In the genomic region with DNA sequence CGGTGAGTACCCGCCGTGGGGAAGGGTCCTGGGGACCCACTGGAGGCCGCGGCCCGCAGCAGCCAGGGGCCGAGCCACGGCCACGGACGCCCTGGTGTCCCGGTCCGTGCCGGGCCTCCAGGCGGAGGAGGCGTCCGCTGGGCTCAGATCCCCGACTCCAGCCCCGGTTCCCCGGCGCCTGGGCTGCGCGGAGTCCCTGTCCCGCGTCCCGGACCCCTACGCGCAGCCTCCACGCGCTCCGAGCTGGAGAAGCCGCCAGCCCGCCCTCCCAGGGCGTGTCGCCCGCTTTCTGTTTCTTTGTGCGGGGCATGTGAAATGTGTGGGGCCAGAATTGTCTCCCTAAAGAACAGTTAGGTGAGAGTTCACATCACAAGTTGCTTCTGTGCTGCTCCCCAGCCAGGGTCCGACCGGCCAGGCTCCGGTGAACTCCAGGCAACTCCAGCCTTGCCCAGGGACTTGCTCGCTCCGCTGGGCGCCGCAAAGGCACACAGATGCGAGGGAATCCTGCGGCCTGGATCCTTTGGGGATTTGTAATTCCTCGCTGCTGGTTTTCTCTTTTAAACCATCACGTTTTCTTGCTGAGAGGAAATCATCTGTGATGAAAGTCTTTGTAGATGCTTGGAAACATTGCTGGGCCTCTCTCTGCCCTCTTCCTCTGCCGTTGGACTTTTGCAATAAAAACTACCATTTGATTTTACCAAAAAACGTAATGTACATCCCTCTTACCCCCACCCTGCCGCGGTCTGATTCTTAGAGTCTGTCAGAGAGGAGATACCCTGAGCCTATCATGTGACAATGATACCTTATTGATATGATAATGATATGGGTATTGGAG, we compare ENCODE assay signal across 8 cellular contexts. TPM values are rescaled to one million over a fixed set of nuclear protein-coding genes. Genes with fewer than 3 reads are reported as not detected.
A peak's percentile ranks its signal among the peaks of the same experiment; 100 is the strongest.
DNase-seq lines count a peak whose midpoint lies in the region; ATAC-seq and TF ChIP-seq lines count a peak whose summit lies in the region.

No MANE protein-coding gene starts in this region.

- DNase-seq in GM12865 (ENCODE audit: low read depth), result peak; percentile 48
- peak; percentile 34 for DNase-seq in HEK293T (ENCODE audit: extremely low spot score)
- DNase-seq in NAMALWA (ENCODE audit: low spot score), result peak; percentile 37
- DNase-seq in activated naive CD8-positive, alpha-beta T cell treated with anti-CD3 and anti-CD28 coated beads, Interleukin-2, amount 10 ng/mL, durations not matched to agents 7 days and 5 days, result peak; percentile 72
- DNase-seq in right cardiac atrium, result peak; percentile 53 to 82 (median 80)
- no peak for DNase-seq in sigmoid colon
- no peak for DNase-seq in NCI-H82 (lab: John Stamatoyannopoulos, UW)
- DNase-seq in PC-3, result no peak

- no peak overlapping the region for H3K9ac ChIP-seq in PC-3 (ENCODE audit: low read length)

- POLR2A ChIA-PET in HEK293T (lab: Yijun Ruan, JAX), result interaction anchor here (0.8 to 1.4 kb wide), 4 partner anchors 13 to 45 kb away, joined by 3 to 4 read pairs (median 4); no protein-coding TSS in a partner anchor
- POLR2A ChIA-PET in activated naive CD8-positive, alpha-beta T cell treated with anti-CD3 and anti-CD28 coated beads, Interleukin-2, amount 10 ng/mL, durations not matched to agents 7 days and 5 days (lab: Charles Lee), result interaction anchor here (1.5 to 2.5 kb wide), 2 partner anchors 106 to 119 kb away, joined by 4 to 21 read pairs; no protein-coding TSS in a partner anchor
- POLR2A ChIA-PET in PC-3 (lab: Charles Lee; ENCODE audit: unreplicated experiment), result no interaction called here

- peaks cover 2% of the 10 kb centered on the region for H3K9me3 Mint-ChIP-seq in activated naive CD8-positive, alpha-beta T cell treated with anti-CD3 and anti-CD28 coated beads, Interleukin-2, amount 10 ng/mL, durations not matched to agents 7 days and 5 days

- no peaks in the 10 kb centered on the region for H3K9me3 ChIP-seq in right cardiac atrium (ENCODE audit: control insufficient read depth, low read length)
- no peaks in the 10 kb centered on the region for H3K9me3 ChIP-seq in sigmoid colon
- no peaks in the 10 kb centered on the region for H3K9me3 ChIP-seq in PC-3 (ENCODE audit: low read length)

- peak overlapping the region; percentile 97 for H3K4me3 Mint-ChIP-seq in activated naive CD8-positive, alpha-beta T cell treated with anti-CD3 and anti-CD28 coated beads, Interleukin-2, amount 10 ng/mL, durations not matched to agents 7 days and 5 days

- H3K27me3 ChIP-seq in right cardiac atrium (ENCODE audit: control insufficient read depth, insufficient read depth), result no peaks in the 10 kb centered on the region
- H3K27me3 ChIP-seq in sigmoid colon, result no peaks in the 10 kb centered on the region
- peaks cover 68% of the 10 kb centered on the region for H3K27me3 ChIP-seq in PC-3 (ENCODE audit: low read length)

- no TSS peak for BruUV-seq in PC-3 (replicated peaks; lab: Mats Ljungman, UMichigan)

- intact Hi-C loops in right cardiac atrium (cut with DNase I) (no loop called here), sigmoid colon (cut with DNase I) (loop anchor here (2.0 to 10.0 kb wide), 3 partner anchors 48 to 728 kb away; partner anchors contain the start of gene MAP3K2), PC-3 (cut with micrococcal nuclease) (no loop called here)

- H3K36me3 ChIP-seq in sigmoid colon (no peaks in the 10 kb centered on the region), PC-3 (ENCODE audit: low read depth, low read length) (no peaks in the 10 kb centered on the region)

- no peak for TF ChIP-seq POLR2A in sigmoid colon (IDR thresholded peaks at IDR 0.05)

- peak overlapping the region; percentile 97 for H3K27ac Mint-ChIP-seq in activated naive CD8-positive, alpha-beta T cell treated with anti-CD3 and anti-CD28 coated beads, Interleukin-2, amount 10 ng/mL, durations not matched to agents 7 days and 5 days

- no peaks in the 10 kb centered on the region for H3K79me2 ChIP-seq in PC-3 (ENCODE audit: low read length)

- peak; percentile 27 for ATAC-seq in activated naive CD8-positive, alpha-beta T cell treated with anti-CD3 and anti-CD28 coated beads, Interleukin-2, amount 10 ng/mL, durations not matched to agents 7 days and 5 days (ENCODE audit: low read depth)
- peak; percentile 58 to 68 for ATAC-seq in right cardiac atrium
- no peak for ATAC-seq in PC-3

- no peak overlapping the region for H2AFZ ChIP-seq in PC-3 (ENCODE audit: low read length)

- no peaks in the 10 kb centered on the region for H3F3A ChIP-seq in PC-3 (ENCODE audit: low read length, unreplicated experiment)

- no peaks in the 10 kb centered on the region for H3K9me2 ChIP-seq in PC-3 (replicated peaks; ENCODE audit: low read length)

- 3% methylated on average over 51 of the region's 51 CpGs for WGBS in right cardiac atrium
- WGBS in sigmoid colon, 2 donors, result 5 to 15% methylated on average over 51 of the region's 51 CpGs

- peaks cover 44% of the 10 kb centered on the region for H3K4me1 Mint-ChIP-seq in activated naive CD8-positive, alpha-beta T cell treated with anti-CD3 and anti-CD28 coated beads, Interleukin-2, amount 10 ng/mL, durations not matched to agents 7 days and 5 days

- no peaks in the 10 kb centered on the region for H4K20me1 ChIP-seq in PC-3 (ENCODE audit: low read length)

- H3K36me3 Mint-ChIP-seq in activated naive CD8-positive, alpha-beta T cell treated with anti-CD3 and anti-CD28 coated beads, Interleukin-2, amount 10 ng/mL, durations not matched to agents 7 days and 5 days, result peaks cover 21% of the 10 kb centered on the region

- H3K27ac ChIP-seq in right cardiac atrium (ENCODE audit: low read length) (peak overlapping the region; percentile 97), sigmoid colon (peak overlapping the region; percentile 94 to 99 (median 99)), PC-3 (ENCODE audit: low read length) (no peak overlapping the region)

- H3K4me3 ChIP-seq in GM12865 (ENCODE audit: low read depth, low read length) (peak overlapping the region; percentile 68), right cardiac atrium (ENCODE audit: low read length) (peak overlapping the region; percentile 89), sigmoid colon (peak overlapping the region; percentile 69 to 88 (median 86)), PC-3 (ENCODE audit: low read length) (no peak overlapping the region)

- TF ChIP-seq CTCF in GM12865 (IDR thresholded peaks at IDR 0.05; ENCODE audit: insufficient read depth, low read depth, low read length, missing control alignments) (no peak), sigmoid colon (IDR thresholded peaks at IDR 0.05) (no peak), PC-3 (conservative IDR thresholded peaks at IDR 0.05; ENCODE audit: low read depth, low read length) (no peak)

- no peaks in the 10 kb centered on the region for H3K27me3 Mint-ChIP-seq in activated naive CD8-positive, alpha-beta T cell treated with anti-CD3 and anti-CD28 coated beads, Interleukin-2, amount 10 ng/mL, durations not matched to agents 7 days and 5 days

- peaks cover 17% of the 10 kb centered on the region for H3K4me1 ChIP-seq in right cardiac atrium (ENCODE audit: control insufficient read depth, insufficient read depth, low read length)
- H3K4me1 ChIP-seq in sigmoid colon, result peaks cover 0 to 60% (median 55%) of the 10 kb centered on the region in 4 donors
- no peaks in the 10 kb centered on the region for H3K4me1 ChIP-seq in PC-3 (ENCODE audit: insufficient read depth, low read length)

- no peak overlapping the region for H3K4me2 ChIP-seq in PC-3 (ENCODE audit: low read length)

- CTCF ChIA-PET in HEK293T (lab: Yijun Ruan, JAX), result interaction anchor here (1.8 kb wide), 1 partner anchor 121 kb away, joined by 5 read pairs; no protein-coding TSS in a partner anchor
- CTCF ChIA-PET in PC-3 (lab: Charles Lee), result no interaction called here

- no peak for TF ChIP-seq EP300 in sigmoid colon (IDR thresholded peaks at IDR 0.05)

TF ChIP-seq in HEK293T, 16 proteins besides CTCF, POLR2A, EP300 and RAD21:
- TF ChIP-seq CTBP1 (IDR thresholded peaks at IDR 0.05; ENCODE audit: borderline replicate concordance) (no peak), SUZ12 (IDR thresholded peaks at IDR 0.05) (no peak), FOXK2 (IDR thresholded peaks at IDR 0.05) (no peak)
TF ChIP-seq in HEK293T: peak in this region for 0.

RNA-seq across cellular contexts. Expression of gene GYPC, which starts 0.6 kb away (rescaled TPM):
- 100 to 1,000 TPM; 132 to 137 TPM for total RNA-seq in activated naive CD8-positive, alpha-beta T cell treated with anti-CD3 and anti-CD28 coated beads, Interleukin-2, amount 10 ng/mL, durations not matched to agents 7 days and 5 days
- total RNA-seq in right cardiac atrium, result 10 to 100 TPM; 83.2 to 98.1 (median 88.3) TPM
- polyA plus RNA-seq in right cardiac atrium, result 113 TPM
- total RNA-seq in sigmoid colon, result 100 to 1,000 TPM in 3 of 4 donors, 10 to 100 TPM in 1; 93.5 to 123 (median 113) TPM
- 10 to 100 TPM; 18.0 to 93.7 (median 66.8) TPM for polyA plus RNA-seq in sigmoid colon
- not detected in 2 replicates for total RNA-seq in PC-3 (2014; rRNA removed)

Comparison
In these comparisons a context has a peak if more than half of its experiments do, and no peak if none do; other contexts are left out.
1. DNase-seq: peak in GM12865 (single experiment), HEK293T (single experiment), NAMALWA (single experiment), activated naive CD8-positive, alpha-beta T cell treated with anti-CD3 and anti-CD28 coated beads, Interleukin-2, amount 10 ng/mL, durations not matched to agents 7 days and 5 days (single experiment) and right cardiac atrium (3 of 3); none in sigmoid colon (single experiment), NCI-H82 (single experiment) and PC-3 (single experiment).
2. RNA of gene GYPC, which starts 0.6 kb away (total RNA-seq): 132 to 137 TPM in activated naive CD8-positive, alpha-beta T cell treated with anti-CD3 and anti-CD28 coated beads, Interleukin-2, amount 10 ng/mL, durations not matched to agents 7 days and 5 days, 93.5 to 123 TPM in sigmoid colon and 83.2 to 98.1 TPM in right cardiac atrium; not detected in PC-3; every median in the first group is over 10 times any median in the second.